In genomic region chr7:95535647-95536046, GRCh38 we compare ENCODE assay signal across 34 cellular contexts. TPM values are rescaled to one million over a fixed set of nuclear protein-coding genes. Genes with fewer than 3 reads are reported as not detected.
"Had no signal": no experiment of that assay in that cellular context is flagged by ENCODE, and none has a peak within 500 bp of the region (broad histone marks: within the 10 kb centered on the region; RNA-seq: fewer than 3 reads in every experiment).

No MANE protein-coding gene starts in this region.

- DNase-seq: Karpas-422, Kasumi-1, KG1, MG63, MM.1S, MV-4-11, NCI-H1048, NCI-H1092, NCI-H1092 treated with DMSO at 0.1 percent for 48 hours, NCI-H1105, NCI-H1105 treated with DMSO at 0.1 percent for 48 hours, NCI-H1417, NCI-H1417 treated with DMSO at 0.1 percent for 48 hours, NCI-H1436, NCI-H1436 treated with DMSO at 0.1 percent for 48 hours, NCI-H146, NCI-H1694, NCI-H1694 treated with DMSO at 0.1 percent for 48 hours, NCI-H187 treated with DMSO at 0.1 percent for 48 hours, NCI-H1930, NCI-H2029, NCI-H2029 treated with DMSO at 0.1 percent for 48 hours, NCI-H2081, NCI-H2081 treated with DMSO at 0.1 percent for 48 hours, NCI-H2107, NCI-H2171, NCI-H2171 treated with DMSO at 0.1 percent for 48 hours, NCI-H2227 treated with DMSO at 0.1 percent for 48 hours, NCI-H226, NCI-H345, NCI-H446, NCI-H446 treated with DMSO at 0.1 percent for 48 hours had no signal

RNA-seq across cellular contexts. Expression of gene ASB4, which starts 49.9 kb away (rescaled TPM):
- total RNA-seq: M059J, MCF 10A had no signal
